8 cellular contexts compared by ENCODE assay signal in genomic region chr15:32615051-32615870, GRCh38. TPM values are rescaled to one million over a fixed set of nuclear protein-coding genes. Genes with fewer than 3 reads are reported as not detected.
A peak's percentile ranks its signal among the peaks of the same experiment; 100 is the strongest.
DNase-seq lines count a peak whose midpoint lies in the region; ATAC-seq and TF ChIP-seq lines count a peak whose summit lies in the region.
"Not testable (repeated sequence)": the region's sequence is repeated elsewhere in the genome, so short reads cannot be mapped to it uniquely, and the experiment has no call there.

Gene ARHGAP11A, plus strand, starts transcription at chr15:32615504. Its CDS starts 708 bp downstream, at chr15:32616212.

- peak; percentile 91 for ATAC-seq in IMR-90 (ENCODE audit: low read depth)
- peak; percentile 87 for ATAC-seq in central memory CD8-positive, alpha-beta T cell (replicated peaks; ENCODE audit: extremely low read depth, poor library complexity, severe bottlenecking)

- peak within 1 kb of the TSS; percentile 86 for H3K4ac ChIP-seq in IMR-90 (ENCODE audit: low read depth, low read length)

- dilution Hi-C loops in IMR-90 (cut with HindIII; ENCODE audit: low sequenced_read_pairs, unreplicated experiment) = not testable (repeated sequence)

- H3K4me1 Mint-ChIP-seq in activated CD4-positive, alpha-beta T cell treated with anti-CD3 and anti-CD28 coated beads, Interleukin-2, amount 10 ng/mL, durations not matched to agents 7 days and 5 days = peaks cover 22% of the 10 kb centered on the region
- H3K4me1 Mint-ChIP-seq in central memory CD8-positive, alpha-beta T cell = peaks cover 22% of the 10 kb centered on the region

- intact Hi-C loops in IMR-90 (cut with micrococcal nuclease); prostate gland (cut with DNase I): not testable (repeated sequence)

- H3K27ac Mint-ChIP-seq in activated CD4-positive, alpha-beta T cell treated with anti-CD3 and anti-CD28 coated beads, Interleukin-2, amount 10 ng/mL, durations not matched to agents 7 days and 5 days = peak within 1 kb of the TSS; percentile 99
- H3K27ac Mint-ChIP-seq in central memory CD8-positive, alpha-beta T cell (ENCODE audit: low read depth) = peak within 1 kb of the TSS; percentile 84

- H3K27me3 Mint-ChIP-seq in activated CD4-positive, alpha-beta T cell treated with anti-CD3 and anti-CD28 coated beads, Interleukin-2, amount 10 ng/mL, durations not matched to agents 7 days and 5 days; central memory CD8-positive, alpha-beta T cell: not testable (repeated sequence)

- peak within 1 kb of the TSS; percentile 99 for H3K9ac ChIP-seq in IMR-90 (ENCODE audit: low read depth, low read length)

- in situ Hi-C loops in IMR-90 (cut with MboI; ENCODE audit: low sequenced_read_pairs) = not testable (repeated sequence)

- H2AK5ac ChIP-seq in IMR-90 (ENCODE audit: low read depth, low read length) = not testable (repeated sequence)

- H3K14ac ChIP-seq in IMR-90 (replicated peaks; ENCODE audit: low read depth, low read length) = peak within 1 kb of the TSS; percentile 94; the same call in 1 of the 2 replicates

- not testable (repeated sequence) for TF ChIP-seq EP300 in suprapubic skin (IDR thresholded peaks at IDR 0.05)

- peak within 1 kb of the TSS; percentile 61; the same call in 1 of the 2 replicates for H2BK20ac ChIP-seq in IMR-90 (ENCODE audit: low read depth, low read length)

- peak within 1 kb of the TSS; percentile 100 for H3K4me3 Mint-ChIP-seq in activated CD4-positive, alpha-beta T cell treated with anti-CD3 and anti-CD28 coated beads, Interleukin-2, amount 10 ng/mL, durations not matched to agents 7 days and 5 days
- H3K4me3 Mint-ChIP-seq in central memory CD8-positive, alpha-beta T cell = peak within 1 kb of the TSS; percentile 79

- H3K36me3 ChIP-seq in IMR-90 (ENCODE audit: control insufficient read depth, insufficient read depth, low read length); iPS DF 6.9 (ENCODE audit: control insufficient read depth, insufficient read depth, low read length); prostate gland; suprapubic skin: not testable (repeated sequence)

- POLR2A ChIA-PET in IMR-90 (lab: Charles Lee; ENCODE audit: unreplicated experiment); activated CD4-positive, alpha-beta T cell treated with anti-CD3 and anti-CD28 coated beads, Interleukin-2, amount 10 ng/mL, durations not matched to agents 7 days and 5 days (lab: Charles Lee): not testable (repeated sequence)

- CTCF ChIA-PET in IMR-90 (lab: Yijun Ruan, JAX); activated CD4-positive, alpha-beta T cell treated with anti-CD3 and anti-CD28 coated beads, Interleukin-2, amount 10 ng/mL, durations not matched to agents 7 days and 5 days (lab: Charles Lee): not testable (repeated sequence)

- H3K4me3 ChIP-seq in IMR-90 (ENCODE audit: insufficient read depth, low read depth, low read length) (peak within 1 kb of the TSS; percentile 100), iPS DF 6.9 (ENCODE audit: low read length) (peak within 1 kb of the TSS; percentile 61; the same call in 1 of the 2 replicates), prostate gland (peak within 1 kb of the TSS; percentile 36 to 37), suprapubic skin (peak within 1 kb of the TSS; percentile 59)

- H3K79me1 ChIP-seq in IMR-90 (ENCODE audit: low read depth in 1 of 2, low read length in 2 of 2) = not testable (repeated sequence)

- not testable (repeated sequence) for H2BK15ac ChIP-seq in IMR-90 (ENCODE audit: low read depth, low read length)

- H3K23ac ChIP-seq in IMR-90 (ENCODE audit: low read depth, low read length) = peak within 1 kb of the TSS; percentile 46; the same call in 1 of the 2 replicates

- H3K4me2 ChIP-seq in IMR-90 (ENCODE audit: low read depth, low read length) = peak within 1 kb of the TSS; percentile 99

- not testable (repeated sequence) for H4K20me1 ChIP-seq in IMR-90 (ENCODE audit: insufficient read depth, low read length)

- not testable (repeated sequence) for TF ChIP-seq POLR2A in IMR-90 (IDR thresholded peaks at IDR 0.05; ENCODE audit: low read depth, low read length); prostate gland (IDR thresholded peaks at IDR 0.05); suprapubic skin (IDR thresholded peaks at IDR 0.05)

- not testable (repeated sequence) for H3K9me3 ChIP-seq in IMR-90 (ENCODE audit: control insufficient read depth, insufficient read depth, low read length); iPS DF 6.9 (ENCODE audit: control insufficient read depth, insufficient read depth, low read length); prostate gland; suprapubic skin

- not testable (repeated sequence) for TF ChIP-seq CTCF in IMR-90 (conservative IDR thresholded peaks at IDR 0.05; ENCODE audit: low read depth, low read length); prostate gland (IDR thresholded peaks at IDR 0.05); suprapubic skin (IDR thresholded peaks at IDR 0.05)

- not testable (repeated sequence) for BruUV-seq in IMR-90 (replicated peaks; lab: Mats Ljungman, UMichigan)

- not testable (repeated sequence) for H2AK9ac ChIP-seq in IMR-90 (replicated peaks; ENCODE audit: low read depth, low read length, poor library complexity)

- H3K56ac ChIP-seq in IMR-90 (ENCODE audit: extremely low read depth, insufficient read depth, low read length) = peak within 1 kb of the TSS; percentile 97

- H3K18ac ChIP-seq in IMR-90 (ENCODE audit: low read depth, low read length) = peak within 1 kb of the TSS; percentile 95

- peak within 1 kb of the TSS; percentile 94 for H4K5ac ChIP-seq in IMR-90 (ENCODE audit: low read depth, low read length)

- not testable (repeated sequence) for H3K9me1 ChIP-seq in IMR-90 (ENCODE audit: insufficient read depth, low read length)

- H3K36me3 Mint-ChIP-seq in activated CD4-positive, alpha-beta T cell treated with anti-CD3 and anti-CD28 coated beads, Interleukin-2, amount 10 ng/mL, durations not matched to agents 7 days and 5 days (ENCODE audit: low read depth) = peaks cover 25% of the 10 kb centered on the region
- not testable (repeated sequence) for H3K36me3 Mint-ChIP-seq in central memory CD8-positive, alpha-beta T cell (ENCODE audit: insufficient read depth)

- H3K27ac ChIP-seq in IMR-90 (ENCODE audit: insufficient read depth, low read length) = peak within 1 kb of the TSS; percentile 99
- H3K27ac ChIP-seq in iPS DF 6.9 (ENCODE audit: low read length) = not testable (repeated sequence)
- H3K27ac ChIP-seq in prostate gland = peak within 1 kb of the TSS; percentile 68 to 75
- peak within 1 kb of the TSS; percentile 70 for H3K27ac ChIP-seq in suprapubic skin

- H2BK5ac ChIP-seq in IMR-90 (ENCODE audit: low read depth, low read length, poor library complexity, severe bottlenecking) = peak within 1 kb of the TSS; percentile 95

- TF ChIP-seq RAD21 in IMR-90 (IDR thresholded peaks at IDR 0.05; ENCODE audit: low read length) = not testable (repeated sequence)

- H3K9me3 Mint-ChIP-seq in activated CD4-positive, alpha-beta T cell treated with anti-CD3 and anti-CD28 coated beads, Interleukin-2, amount 10 ng/mL, durations not matched to agents 7 days and 5 days; central memory CD8-positive, alpha-beta T cell: not testable (repeated sequence)

- peak within 1 kb of the TSS; percentile 94 to 97 for H4K8ac ChIP-seq in IMR-90 (ENCODE audit: low read depth in 2 of 2, low read length in 2 of 2)

- peak within 1 kb of the TSS; percentile 92 for H2BK120ac ChIP-seq in IMR-90 (ENCODE audit: low read depth, low read length)

- peak within 1 kb of the TSS; percentile 78 for H2AFZ ChIP-seq in IMR-90 (replicated peaks; ENCODE audit: low read length, poor library complexity)

- H3K27me3 ChIP-seq in IMR-90 (ENCODE audit: control insufficient read depth, insufficient read depth, low read length); iPS DF 6.9 (ENCODE audit: control insufficient read depth, insufficient read depth, low read length); prostate gland (replicated peaks; ENCODE audit: insufficient read depth); suprapubic skin: not testable (repeated sequence)

- peak; percentile 77 for DNase-seq in GM04504 (ENCODE audit: low read depth)
- peak; percentile 82 for DNase-seq in H4 (ENCODE audit: low spot score)
- DNase-seq in IMR-90 = peak; percentile 88
- peak; percentile 89 for DNase-seq in activated CD4-positive, alpha-beta T cell treated with anti-CD3 and anti-CD28 coated beads, Interleukin-2, amount 10 ng/mL, durations not matched to agents 7 days and 5 days
- peak; percentile 71 to 82 for DNase-seq in central memory CD8-positive, alpha-beta T cell (ENCODE audit: low spot score in 2 of 2)
- peak; percentile 47 for DNase-seq in iPS DF 6.9 (ENCODE audit: low read depth, low spot score)
- DNase-seq in prostate gland (ENCODE audit: low spot score) = peak; percentile 63
- DNase-seq in suprapubic skin (ENCODE audit: low spot score in 2 of 2) = peak; percentile 79 to 82

- WGBS in IMR-90 (ENCODE audit: extremely low coverage in 2 of 2, insufficient read length in 1 of 2), 2 experiments = no CpG with 5 or more reads among the region's 43 CpGs
- no CpG with 5 or more reads among the region's 43 CpGs for WGBS in iPS DF 6.9 (ENCODE audit: insufficient coverage, insufficient read length)
- WGBS in prostate gland = 0% methylated on average over 30 of the region's 43 CpGs
- WGBS in suprapubic skin = 0% methylated on average over 16 of the region's 43 CpGs

- not testable (repeated sequence) for H3K4me1 ChIP-seq in IMR-90 (ENCODE audit: control insufficient read depth, insufficient read depth, low read length); iPS DF 6.9 (ENCODE audit: control insufficient read depth, insufficient read depth, low read length); prostate gland (replicated peaks); suprapubic skin

- H4K91ac ChIP-seq in IMR-90 (ENCODE audit: insufficient read depth, low read depth, low read length) = peak within 1 kb of the TSS; percentile 75

TF ChIP-seq in IMR-90, 13 proteins besides CTCF, POLR2A, EP300 and RAD21:
- TF ChIP-seq MXI1 (IDR thresholded peaks at IDR 0.05; ENCODE audit: borderline replicate concordance, low read depth, low read length) = peak; percentile 76
- peak; percentile 63 for TF ChIP-seq CEBPB (IDR thresholded peaks at IDR 0.05; ENCODE audit: low read depth, low read length)

RNA-seq across cellular contexts. Expression of gene ARHGAP11A, which starts in this region (rescaled TPM):
- total RNA-seq in H4 (2014; rRNA removed; shearing (Covaris generic)) = 31.3 and 32.5 TPM in 2 replicates
- total RNA-seq in IMR-90 (2012; rRNA removed) = 28.6 and 29.0 TPM in 2 replicates
- 8.5 and 9.9 TPM in 2 replicates for polyA plus RNA-seq in IMR-90 (2012; rRNA removed)
- polyA plus RNA-seq in IMR-90 (2012; cell fraction: cytosol; rRNA removed) = 1.3 and 1.7 TPM in 2 replicates
- 1.3 and 5.8 TPM in 2 replicates for polyA plus RNA-seq in IMR-90 (2012; cell fraction: nucleus; rRNA removed; ENCODE audit: low replicate concordance)
- 100 to 1,000 TPM; 148 to 160 TPM for total RNA-seq in activated CD4-positive, alpha-beta T cell treated with anti-CD3 and anti-CD28 coated beads, Interleukin-2, amount 10 ng/mL, durations not matched to agents 7 days and 5 days
- 1 to 10 TPM; 2.6 to 7.0 TPM for total RNA-seq in prostate gland
- total RNA-seq in suprapubic skin = 1 to 10 TPM; 5.8 to 7.5 (median 6.9) TPM

Comparison
In these comparisons a context has a peak if more than half of its experiments do, and no peak if none do; other contexts are left out.
1. H3K4me3 ChIP-seq: peak in every context shown above with its lines; median percentile 100 in IMR-90; 61 in iPS DF 6.9; 59 in suprapubic skin; 36 in prostate gland.